ENCODE assay signal across 19 cellular contexts in genomic region chr18:60198063-60198462, GRCh38.
DNase-seq lines count a peak whose midpoint lies in the region; ATAC-seq and TF ChIP-seq lines count a peak whose summit lies in the region.
"Had no signal": no experiment of that assay in that cellular context is flagged by ENCODE, and none has a peak within 500 bp of the region (broad histone marks: within the 10 kb centered on the region; RNA-seq: fewer than 3 reads in every experiment).

No MANE protein-coding gene starts in this region.

- TF ChIP-seq CTCF in fibroblast of mammary gland (conservative IDR thresholded peaks at IDR 0.05; ENCODE audit: control insufficient read depth, insufficient read depth, low read depth, low read length), result no peak

- H3K4me3 ChIP-seq in fibroblast of mammary gland (ENCODE audit: control insufficient read depth, low read depth, low read length), result no peak overlapping the region
- H3K4me3 ChIP-seq: A549, ascending aorta, MG63, prostate gland had no signal

- DNase-seq in left ventricle myocardium superior, result no peak
- no peak for DNase-seq in Right ventricle myocardium inferior (ENCODE audit: missing footprints)
- peak; percentile 36 for DNase-seq in NCI-H69 (lab: John Stamatoyannopoulos, UW)
- peak; percentile 3 for DNase-seq in fibroblast of mammary gland (ENCODE audit: low read depth)
- DNase-seq in stimulated activated CD4-positive, alpha-beta T cell treated with anti-CD3 and anti-CD28 coated beads, Interleukin-1b, Interleukin-23, amount 100 ng/mL, for 48 hours, result no peak
- DNase-seq in NK-92 treated with Interleukin-12 subunit alpha and Interleukin-12 subunit beta, amount 100 ng/mL, for 24 hours (lab: John Stamatoyannopoulos, UW), result no peak
- DNase-seq in activated gamma-delta T cell (lab: John Stamatoyannopoulos, UW), result no peak
- DNase-seq in HK-2 (ENCODE audit: unreplicated experiment), result no peak
- DNase-seq: C1 segment of cervical spinal cord, caudate nucleus, foreskin keratinocyte, left cardiac atrium, mesendoderm, MG63, T-helper 9 cell had no signal

- intact Hi-C loops in left ventricle myocardium superior (cut with micrococcal nuclease), result no loop called here
- intact Hi-C loops in Right ventricle myocardium inferior (cut with DNase I), result no loop called here

- ATAC-seq in left ventricle myocardium superior (peak; percentile 34), Right ventricle myocardium inferior (no peak)
- ATAC-seq: A549; activated naive CD4-positive, alpha-beta T cell treated with anti-CD3 and anti-CD28 coated beads, Interleukin-2, amount 50 U/mL, for 72 hours; foreskin keratinocyte had no signal

Comparison
In these comparisons a context has a peak if more than half of its experiments do, and no peak if none do; other contexts are left out.
1. DNase-seq: peak in NCI-H69 (single experiment) and fibroblast of mammary gland (single experiment); none in left ventricle myocardium superior (single experiment), Right ventricle myocardium inferior (single experiment), stimulated activated CD4-positive, alpha-beta T cell treated with anti-CD3 and anti-CD28 coated beads, Interleukin-1b, Interleukin-23, amount 100 ng/mL, for 48 hours (single experiment), NK-92 treated with Interleukin-12 subunit alpha and Interleukin-12 subunit beta, amount 100 ng/mL, for 24 hours (single experiment), activated gamma-delta T cell (single experiment) and HK-2 (single experiment).